Comparison of ENCODE assay signal across 8 cellular contexts in genomic region chr3:11770105-11770476, GRCh38.
DNase-seq lines count a peak whose midpoint lies in the region; ATAC-seq and TF ChIP-seq lines count a peak whose summit lies in the region.

No MANE protein-coding gene starts in this region.

- H3K9me3 Mint-ChIP-seq in activated naive CD8-positive, alpha-beta T cell (ENCODE audit: low read depth): no peaks in the 10 kb centered on the region
- no peaks in the 10 kb centered on the region for H3K9me3 Mint-ChIP-seq in mesothelial cell of epicardium

- peaks cover 24% of the 10 kb centered on the region for H3K4me1 Mint-ChIP-seq in activated naive CD8-positive, alpha-beta T cell (ENCODE audit: low read depth)
- H3K4me1 Mint-ChIP-seq in mesothelial cell of epicardium: peaks cover 35% of the 10 kb centered on the region

- no peaks in the 10 kb centered on the region for H3K36me3 Mint-ChIP-seq in activated naive CD8-positive, alpha-beta T cell
- H3K36me3 Mint-ChIP-seq in mesothelial cell of epicardium: no peaks in the 10 kb centered on the region

- TF ChIP-seq CTCF in C4-2B (conservative IDR thresholded peaks at IDR 0.05) (no peak), mesothelial cell of epicardium (IDR thresholded peaks at IDR 0.05; ENCODE audit: unreplicated experiment) (no peak), heart left ventricle (IDR thresholded peaks at IDR 0.05) (no peak)

- H3K27ac ChIP-seq in C4-2B (peak overlapping the region; percentile 97), heart left ventricle (no peak overlapping the region)

- no peaks in the 10 kb centered on the region for H3K36me3 ChIP-seq in heart left ventricle

- DNase-seq in mesothelial cell of epicardium (ENCODE audit: low spot score in 2 of 2, unreplicated experiment in 2 of 2) (no peak), A172 (ENCODE audit: low spot score) (no peak), hippocampal formation (lab: John Stamatoyannopoulos, UW) (no peak), heart left ventricle (no peak)

- no peaks in the 10 kb centered on the region for H3K27me3 Mint-ChIP-seq in activated naive CD8-positive, alpha-beta T cell
- no peaks in the 10 kb centered on the region for H3K27me3 Mint-ChIP-seq in mesothelial cell of epicardium (ENCODE audit: low read depth)

- H3K4me1 ChIP-seq in heart left ventricle: peaks cover 0 to 13% (median 7%) of the 10 kb centered on the region in 12 donors

- TF ChIP-seq POLR2A in heart left ventricle (IDR thresholded peaks at IDR 0.05): no peak

- peak overlapping the region in 4 of 12 donors; percentile 4 to 28 (median 10) for H3K4me3 ChIP-seq in heart left ventricle

- intact Hi-C loops in heart left ventricle (cut with DNase I): no loop called here

- WGBS in heart left ventricle, 4 donors: 53 to 64% (median 63%) methylated on average over 5 of the region's 5 CpGs

- peak; percentile 2 for ATAC-seq in HG02642 (IDR thresholded peaks at IDR 0.05; ENCODE audit: poor library complexity, unreplicated experiment)
- ATAC-seq in HG03095 (IDR thresholded peaks at IDR 0.05; ENCODE audit: unreplicated experiment): no peak
- no peak for ATAC-seq in heart left ventricle

- H3K27ac Mint-ChIP-seq in activated naive CD8-positive, alpha-beta T cell: peak overlapping the region; percentile 28
- H3K27ac Mint-ChIP-seq in mesothelial cell of epicardium: peak overlapping the region; percentile 96

- H3K27me3 ChIP-seq in heart left ventricle: no peaks in the 10 kb centered on the region

- H3K4me3 Mint-ChIP-seq in activated naive CD8-positive, alpha-beta T cell: peak overlapping the region; percentile 66
- H3K4me3 Mint-ChIP-seq in mesothelial cell of epicardium: peak overlapping the region; percentile 28

- no peaks in the 10 kb centered on the region for H3K9me3 ChIP-seq in heart left ventricle
